Comparison of ENCODE assay signal across 11 cellular contexts in the genomic region with DNA sequence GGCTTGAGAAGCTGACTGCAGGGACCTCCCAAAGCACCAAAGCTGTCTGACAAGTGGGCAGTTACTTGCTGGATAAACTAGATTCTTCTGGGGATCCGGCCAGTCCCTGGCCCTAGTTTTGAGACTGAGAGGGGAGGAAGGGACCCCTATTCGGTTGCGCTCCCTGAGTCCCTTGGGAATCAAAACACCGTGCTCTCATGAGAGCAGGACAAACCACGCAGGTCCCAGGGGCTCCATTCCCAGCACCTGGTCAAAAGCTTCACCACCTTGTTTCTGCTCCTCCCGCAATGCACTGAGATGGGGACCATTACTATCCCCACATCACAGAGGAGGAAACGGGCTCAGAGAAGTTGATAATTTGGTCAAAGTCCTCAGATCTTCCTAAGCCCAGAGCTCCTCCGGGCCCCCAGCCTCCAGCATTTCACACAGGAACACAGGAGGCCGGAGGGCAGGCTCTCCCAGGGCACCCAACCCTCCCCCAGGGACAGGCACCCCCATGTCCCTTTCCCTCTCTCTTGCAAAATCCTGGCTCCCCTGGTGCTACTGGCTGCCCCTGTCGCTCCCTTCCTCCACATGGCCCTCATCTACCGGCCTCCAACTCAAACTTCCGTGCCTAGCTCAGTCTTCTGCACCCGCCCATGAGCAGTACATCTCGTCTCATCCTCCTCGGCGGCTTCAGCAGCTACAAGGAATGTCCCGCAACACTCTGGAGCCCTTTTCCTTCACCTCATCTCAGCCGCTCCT. TPM values are rescaled to one million over a fixed set of nuclear protein-coding genes. Genes with fewer than 3 reads are reported as not detected.
A peak's percentile ranks its signal among the peaks of the same experiment; 100 is the strongest.
DNase-seq lines count a peak whose midpoint lies in the region; ATAC-seq and TF ChIP-seq lines count a peak whose summit lies in the region.
"Had no signal": no experiment of that assay in that cellular context is flagged by ENCODE, and none has a peak within 500 bp of the region (broad histone marks: within the 10 kb centered on the region; RNA-seq: fewer than 3 reads in every experiment).

No MANE protein-coding gene starts in this region.

- peaks cover 9% of the 10 kb centered on the region for H4K20me1 ChIP-seq in osteoblast (ENCODE audit: insufficient read depth, low read length)

- POLR2A ChIA-PET in activated CD4-positive, alpha-beta T cell treated with anti-CD3 and anti-CD28 coated beads, Interleukin-2, amount 10 ng/mL, durations not matched to agents 7 days and 5 days (lab: Charles Lee), result no interaction called here
- POLR2A ChIA-PET in RWPE1 (lab: Yijun Ruan, JAX; ENCODE audit: low non-redundant PET), result interaction anchor here (0.7 to 0.9 kb wide), 2 partner anchors 17 to 132 kb away, joined by 3 to 5 read pairs; no protein-coding TSS in a partner anchor

- peaks cover 28% of the 10 kb centered on the region for H3K36me3 ChIP-seq in osteoblast (ENCODE audit: insufficient read depth, low read length)

- peaks cover 6% of the 10 kb centered on the region for H3K4me1 ChIP-seq in osteoblast (ENCODE audit: insufficient read depth, low read length)

- H3K36me3 Mint-ChIP-seq in activated CD4-positive, alpha-beta T cell treated with anti-CD3 and anti-CD28 coated beads, Interleukin-2, amount 10 ng/mL, durations not matched to agents 7 days and 5 days (ENCODE audit: low read depth), result peaks cover 7% of the 10 kb centered on the region
- H3K36me3 Mint-ChIP-seq in endothelial cell (ENCODE audit: low read depth, unreplicated experiment), result peaks cover 12% of the 10 kb centered on the region

- TF ChIP-seq CTCF in RWPE1 (conservative IDR thresholded peaks at IDR 0.05; ENCODE audit: low read depth) (no peak), endothelial cell (IDR thresholded peaks at IDR 0.05; ENCODE audit: unreplicated experiment) (no peak), osteoblast (IDR thresholded peaks at IDR 0.05; ENCODE audit: extremely low read depth, low read depth, low read length) (no peak)

- H3K9me3 Mint-ChIP-seq in activated CD4-positive, alpha-beta T cell treated with anti-CD3 and anti-CD28 coated beads, Interleukin-2, amount 10 ng/mL, durations not matched to agents 7 days and 5 days, result no peaks in the 10 kb centered on the region
- H3K9me3 Mint-ChIP-seq in endothelial cell (ENCODE audit: unreplicated experiment), result no peaks in the 10 kb centered on the region

- H3K27ac ChIP-seq in RWPE1 (peak overlapping the region; percentile 91), osteoblast (ENCODE audit: low read depth, low read length) (no peak overlapping the region)
- H3K27ac ChIP-seq: left ventricle myocardium inferior, SJSA1 had no signal

- peaks cover 19% of the 10 kb centered on the region for H3K79me2 ChIP-seq in osteoblast (ENCODE audit: insufficient read depth, low read length)

- no peak overlapping the region for H3K4me2 ChIP-seq in osteoblast (ENCODE audit: insufficient read depth, low read length)

- H2AFZ ChIP-seq in osteoblast (ENCODE audit: low read length), result no peak overlapping the region

- ATAC-seq in HG02973 (IDR thresholded peaks at IDR 0.05; ENCODE audit: unreplicated experiment), result no peak

- no peak overlapping the region for H3K4me3 ChIP-seq in osteoblast (ENCODE audit: insufficient read depth, low read length)
- H3K4me3 ChIP-seq: left ventricle myocardium inferior, SJSA1 had no signal

- no peak overlapping the region for H3K4me3 Mint-ChIP-seq in activated CD4-positive, alpha-beta T cell treated with anti-CD3 and anti-CD28 coated beads, Interleukin-2, amount 10 ng/mL, durations not matched to agents 7 days and 5 days
- H3K4me3 Mint-ChIP-seq in endothelial cell (ENCODE audit: unreplicated experiment), result peak overlapping the region; percentile 66

- H3K9me3 ChIP-seq in osteoblast (ENCODE audit: low read depth, low read length), result no peaks in the 10 kb centered on the region
- H3K9me3 ChIP-seq: left ventricle myocardium inferior had no signal

- H3K27ac Mint-ChIP-seq in activated CD4-positive, alpha-beta T cell treated with anti-CD3 and anti-CD28 coated beads, Interleukin-2, amount 10 ng/mL, durations not matched to agents 7 days and 5 days, result peak overlapping the region; percentile 22
- peak overlapping the region; percentile 74 for H3K27ac Mint-ChIP-seq in endothelial cell (ENCODE audit: unreplicated experiment)

- H3K27me3 Mint-ChIP-seq in activated CD4-positive, alpha-beta T cell treated with anti-CD3 and anti-CD28 coated beads, Interleukin-2, amount 10 ng/mL, durations not matched to agents 7 days and 5 days, result no peaks in the 10 kb centered on the region
- H3K27me3 Mint-ChIP-seq in endothelial cell (ENCODE audit: unreplicated experiment), result peaks cover 17% of the 10 kb centered on the region

- CTCF ChIA-PET in activated CD4-positive, alpha-beta T cell treated with anti-CD3 and anti-CD28 coated beads, Interleukin-2, amount 10 ng/mL, durations not matched to agents 7 days and 5 days (lab: Charles Lee), result interaction anchor here (0.8 to 1.7 kb wide), 3 partner anchors 14 to 405 kb away, joined by 3 to 5 read pairs (median 5); no protein-coding TSS in a partner anchor
- CTCF ChIA-PET in RWPE1 (lab: Yijun Ruan, JAX), result interaction anchor here (0.6 to 1.1 kb wide), 2 partner anchors 83 to 128 kb away, joined by 3 to 5 read pairs; no protein-coding TSS in a partner anchor

- intact Hi-C loops in cardiac septum (cut with DNase I), result no loop called here

- H3K27me3 ChIP-seq in osteoblast (ENCODE audit: insufficient read depth, low read length), result no peaks in the 10 kb centered on the region
- H3K27me3 ChIP-seq: SJSA1 had no signal

- H3K4me1 Mint-ChIP-seq in activated CD4-positive, alpha-beta T cell treated with anti-CD3 and anti-CD28 coated beads, Interleukin-2, amount 10 ng/mL, durations not matched to agents 7 days and 5 days, result peaks cover 25% of the 10 kb centered on the region
- peaks cover 22% of the 10 kb centered on the region for H3K4me1 Mint-ChIP-seq in endothelial cell (ENCODE audit: unreplicated experiment)

- no peak for DNase-seq in activated CD4-positive, alpha-beta T cell treated with anti-CD3 and anti-CD28 coated beads, Interleukin-2, amount 10 ng/mL, durations not matched to agents 7 days and 5 days
- DNase-seq in activated CD4-positive, alpha-beta T cell treated with anti-CD3 and anti-CD28 coated beads for 4 hours, result no peak
- DNase-seq in RWPE1 (ENCODE audit: low spot score), result no peak
- no peak for DNase-seq in endothelial cell (ENCODE audit: low spot score)
- peak; percentile 82 for DNase-seq in osteoblast (ENCODE audit: insufficient read length, low spot score, missing footprints)
- DNase-seq in DMS 273 (lab: John Stamatoyannopoulos, UW; ENCODE audit: unreplicated experiment), result no peak
- no peak for DNase-seq in cardiac septum (ENCODE audit: low spot score)
- DNase-seq: left ventricle myocardium inferior, NCI-H226 had no signal

RNA-seq across cellular contexts. Expression of a gene that starts 3.3 kb away (rescaled TPM):
- 10 to 100 TPM; 26.5 to 28.7 TPM for total RNA-seq in activated CD4-positive, alpha-beta T cell treated with anti-CD3 and anti-CD28 coated beads, Interleukin-2, amount 10 ng/mL, durations not matched to agents 7 days and 5 days
- 14.1 TPM for total RNA-seq in endothelial cell (ENCODE audit: unreplicated experiment)
- total RNA-seq in osteoblast, result 22.8 and 23.3 TPM in 2 replicates
- total RNA-seq in cardiac septum, result 12.1 TPM

RNA-seq across cellular contexts. Expression of a gene that starts 11.2 kb away (rescaled TPM):
- 10 to 100 TPM; 95.9 to 97.5 TPM for total RNA-seq in activated CD4-positive, alpha-beta T cell treated with anti-CD3 and anti-CD28 coated beads, Interleukin-2, amount 10 ng/mL, durations not matched to agents 7 days and 5 days
- total RNA-seq in endothelial cell (ENCODE audit: unreplicated experiment), result 78.2 TPM
- 36.6 and 37.1 TPM in 2 replicates for total RNA-seq in osteoblast
- total RNA-seq in cardiac septum, result 76.3 TPM

RNA-seq across cellular contexts. Expression of a gene that starts 15.1 kb away (rescaled TPM):
- 10 to 100 TPM; 33.9 to 43.4 TPM for total RNA-seq in activated CD4-positive, alpha-beta T cell treated with anti-CD3 and anti-CD28 coated beads, Interleukin-2, amount 10 ng/mL, durations not matched to agents 7 days and 5 days
- 4.4 TPM for total RNA-seq in endothelial cell (ENCODE audit: unreplicated experiment)
- 21.7 and 22.4 TPM in 2 replicates for total RNA-seq in osteoblast
- total RNA-seq in cardiac septum, result 39.5 TPM

RNA-seq across cellular contexts. Expression of a gene that starts 38.3 kb away (rescaled TPM):
- 10 to 100 TPM; 76.8 to 83.5 TPM for total RNA-seq in activated CD4-positive, alpha-beta T cell treated with anti-CD3 and anti-CD28 coated beads, Interleukin-2, amount 10 ng/mL, durations not matched to agents 7 days and 5 days
- total RNA-seq in endothelial cell (ENCODE audit: unreplicated experiment), result 69.6 TPM
- 31.1 and 38.3 TPM in 2 replicates for total RNA-seq in osteoblast
- 129 TPM for total RNA-seq in cardiac septum

RNA-seq across cellular contexts. Expression of a gene that starts 47.4 kb away (rescaled TPM):
- 10 to 100 TPM; 21.7 to 23.5 TPM for total RNA-seq in activated CD4-positive, alpha-beta T cell treated with anti-CD3 and anti-CD28 coated beads, Interleukin-2, amount 10 ng/mL, durations not matched to agents 7 days and 5 days
- 7.8 TPM for total RNA-seq in endothelial cell (ENCODE audit: unreplicated experiment)
- 14.1 and 17.1 TPM in 2 replicates for total RNA-seq in osteoblast
- 5.2 TPM for total RNA-seq in cardiac septum
